11 cellular contexts compared by ENCODE assay signal in the genomic region with DNA sequence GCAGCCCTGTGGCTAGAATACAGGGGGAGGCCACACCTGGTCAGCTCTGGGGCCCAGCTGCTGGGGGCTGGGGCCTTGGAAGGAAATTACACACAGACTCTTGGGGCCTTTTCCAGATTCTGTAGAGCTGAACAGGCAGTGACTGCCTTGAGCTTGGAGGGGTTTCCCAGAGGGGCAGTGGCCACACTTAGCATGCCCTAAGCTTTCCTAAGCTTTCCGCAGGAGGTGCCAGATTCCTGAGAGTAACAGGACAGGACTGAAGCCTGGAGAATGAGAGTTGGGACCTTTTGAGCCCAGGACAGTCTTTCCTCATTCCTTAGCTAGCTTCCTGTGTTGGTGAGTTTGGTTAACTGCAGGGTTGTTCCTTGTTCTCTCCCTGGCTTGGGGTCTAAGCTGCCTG. TPM values are rescaled to one million over a fixed set of nuclear protein-coding genes. Genes with fewer than 3 reads are reported as not detected.
DNase-seq lines count a peak whose midpoint lies in the region; ATAC-seq, FAIRE-seq and TF ChIP-seq lines count a peak whose summit lies in the region.
"Had no signal": no experiment of that assay in that cellular context is flagged by ENCODE, and none has a peak within 500 bp of the region (broad histone marks: within the 10 kb centered on the region; RNA-seq: fewer than 3 reads in every experiment).

No MANE protein-coding gene starts in this region.

- H3K27ac ChIP-seq in A549 (peak overlapping the region in 1 of 2 experiments; percentile 99; a peak in 2 of 6 replicates), HCT116 (ENCODE audit: low read depth, low read length) (no peak overlapping the region), esophagus squamous epithelium (peak overlapping the region in 1 of 4 donors; percentile 94)

- peaks cover 11% of the 10 kb centered on the region for H3K4me1 ChIP-seq in A549
- H3K4me1 ChIP-seq in HCT116 (ENCODE audit: control insufficient read depth in 1 of 2, insufficient read depth in 2 of 2, low read length in 2 of 2) = peaks cover 12 to 23% of the 10 kb centered on the region in 2 experiments; a peak in 3 of 4 replicates
- peaks cover 12% of the 10 kb centered on the region for H3K4me1 ChIP-seq in adipocyte (ENCODE audit: control insufficient read depth, insufficient read depth, low read length)
- H3K4me1 ChIP-seq in esophagus squamous epithelium = peaks cover 9 to 24% (median 14%) of the 10 kb centered on the region in 3 donors

- H3K4me2 ChIP-seq in A549 = peak overlapping the region; percentile 74
- peak overlapping the region; percentile 96 for H3K4me2 ChIP-seq in HCT116 (ENCODE audit: low read length)

- TF ChIP-seq POLR2A in A549 (IDR thresholded peaks at IDR 0.05; ENCODE audit: low read length) (no peak), HCT116 (IDR thresholded peaks at IDR 0.05; ENCODE audit: borderline replicate concordance, extremely low read depth, insufficient read depth, insufficient read length) (no peak), esophagus squamous epithelium (IDR thresholded peaks at IDR 0.05) (no peak)

- H2AFZ ChIP-seq in HCT116 (ENCODE audit: low read depth, low read length, poor library complexity, severe bottlenecking) = no peak overlapping the region

- H3K27me3 Mint-ChIP-seq in memory B cell = no peaks in the 10 kb centered on the region

- peaks cover 8% of the 10 kb centered on the region for H3K4me1 Mint-ChIP-seq in memory B cell

- H3K4me3 Mint-ChIP-seq in memory B cell = peak overlapping the region; percentile 100

- H3K4me3 ChIP-seq in A549 (peak overlapping the region; percentile 83; the same call in 2 of the 3 replicates), HCT116 (replicated peaks in 1 of 2; ENCODE audit: low read depth in 1 of 2, low read length in 2 of 2) (peak overlapping the region; percentile 87 to 94), adipocyte (ENCODE audit: low read length) (peak overlapping the region; percentile 98), esophagus squamous epithelium (peak overlapping the region in 2 of 4 donors; percentile 94 to 99)

- H3K36me3 Mint-ChIP-seq in memory B cell = peaks cover 14% of the 10 kb centered on the region

- DNase-seq in A549 (ENCODE audit: low read depth in 1 of 2, low spot score in 1 of 2) (no peak), HCT116 (ENCODE audit: low read depth, low spot score) (no peak), adipocyte (ENCODE audit: low read depth) (no peak), memory B cell (ENCODE audit: low spot score in 2 of 2) (no peak), esophagus squamous epithelium (lab: John Stamatoyannopoulos, UW) (no peak), NCI-H446 (lab: John Stamatoyannopoulos, UW) (no peak), NCI-H446 treated with DMSO at 0.1 percent for 48 hours (lab: John Stamatoyannopoulos, UW) (no peak)
- DNase-seq: NCI-H526 had no signal

- BruUV-seq in HCT116 (replicated peaks; lab: Mats Ljungman, UMichigan) = no TSS peak

- TF ChIP-seq EP300 in A549 (IDR thresholded peaks at IDR 0.05) = no peak

- intact Hi-C loops in HCT116 (cut with micrococcal nuclease) = no loop called here
- intact Hi-C loops in esophagus squamous epithelium (cut with DNase I) = no loop called here

- H3K27ac Mint-ChIP-seq in memory B cell = peak overlapping the region; percentile 96

- CTCF ChIA-PET in A549 (lab: Yijun Ruan, JAX) = interaction anchor here (0.8 to 1.8 kb wide), 7 partner anchors 22 to 153 kb away, joined by 3 to 10 read pairs (median 3); no protein-coding TSS in a partner anchor
- CTCF ChIA-PET in HCT116 (lab: Charles Lee) = interaction anchor here (1.7 to 1.9 kb wide), 2 partner anchors 29 to 86 kb away, joined by 4 to 9 read pairs; a partner anchor contains a TSS

- peaks cover 14% of the 10 kb centered on the region for H3K79me2 ChIP-seq in HCT116 (ENCODE audit: insufficient read depth, low read length)

- H3K9me3 Mint-ChIP-seq in memory B cell = no peaks in the 10 kb centered on the region

- ATAC-seq in A549 (no peak), HCT116 (no peak), memory B cell (ENCODE audit: low read depth) (no peak), GM21526 (IDR thresholded peaks at IDR 0.05; ENCODE audit: low FRiP score, unreplicated experiment) (no peak)
- ATAC-seq: gastroesophageal sphincter had no signal

- RAD21 ChIA-PET in HCT116 (lab: Charles Lee; ENCODE audit: low non-redundant PET in 1 of 2, low total read pairs in 2 of 2, uncharacterized antibody in 2 of 2, unreplicated experiment in 2 of 2) = no interaction called here

- no peak for TF ChIP-seq RAD21 in A549 (conservative IDR thresholded peaks at IDR 0.05 in 1 of 2, IDR thresholded peaks at IDR 0.05 in 1 of 2)
- no peak for TF ChIP-seq RAD21 in HCT116 (IDR thresholded peaks at IDR 0.05; ENCODE audit: low read depth)

- no peaks in the 10 kb centered on the region for H3K9me2 ChIP-seq in HCT116 (ENCODE audit: insufficient read depth)

- WGBS in A549 (ENCODE audit: missing lambda C conversion rate) = 100% methylated on average over 1 of the region's 1 CpG
- WGBS in esophagus squamous epithelium, 2 donors = no CpG with 5 or more reads among the region's 1 CpG

- H3K9ac ChIP-seq in HCT116 (ENCODE audit: low read length) = peak overlapping the region; percentile 73
- peak overlapping the region; percentile 97 for H3K9ac ChIP-seq in adipocyte (ENCODE audit: low read length)

- H3K9me3 ChIP-seq in A549 (no peaks in the 10 kb centered on the region), HCT116 (ENCODE audit: control insufficient read depth in 1 of 2, insufficient read depth in 1 of 2, low read depth in 1 of 2, low read length in 2 of 2) (peaks cover 0 to 2% of the 10 kb centered on the region in 2 experiments; a peak in 1 of 4 replicates), adipocyte (ENCODE audit: control insufficient read depth, low read length) (no peaks in the 10 kb centered on the region), esophagus squamous epithelium (no peaks in the 10 kb centered on the region)
- H3K9me3 ChIP-seq: gastroesophageal sphincter, vagina had no signal

- peaks cover 8 to 12% of the 10 kb centered on the region in 2 experiments; a peak in 3 of 4 replicates for H3K36me3 ChIP-seq in HCT116 (ENCODE audit: control insufficient read depth in 1 of 2, insufficient read depth in 2 of 2, low read length in 2 of 2)
- H3K36me3 ChIP-seq in adipocyte (ENCODE audit: control insufficient read depth, insufficient read depth, low read length, severe bottlenecking) = peaks cover 36% of the 10 kb centered on the region
- peaks cover 17 to 43% (median 19%) of the 10 kb centered on the region in 3 donors for H3K36me3 ChIP-seq in esophagus squamous epithelium

- POLR2A ChIA-PET in A549 (lab: Yijun Ruan, JAX) (interaction anchor here (0.6 to 1.5 kb wide), 4 partner anchors 17 to 231 kb away, joined by 3 to 6 read pairs (median 4); a partner anchor contains a TSS), HCT116 (lab: Charles Lee) (no interaction called here)

- H3K27me3 ChIP-seq in HCT116 (ENCODE audit: insufficient read depth, low read length) (no peaks in the 10 kb centered on the region), adipocyte (replicated peaks; ENCODE audit: control insufficient read depth, insufficient read depth, low read length) (no peaks in the 10 kb centered on the region), esophagus squamous epithelium (no peaks in the 10 kb centered on the region)
- H3K27me3 ChIP-seq: gastroesophageal sphincter, vagina had no signal

- TF ChIP-seq CTCF in A549 (IDR thresholded peaks at IDR 0.05) = no peak
- no peak for TF ChIP-seq CTCF in HCT116 (IDR thresholded peaks at IDR 0.05 in 2 of 3, conservative IDR thresholded peaks at IDR 0.05 in 1 of 3; ENCODE audit: borderline replicate concordance in 1 of 3, insufficient read depth in 1 of 3, low read depth in 2 of 3, low read length in 2 of 3)
- TF ChIP-seq CTCF in esophagus squamous epithelium (IDR thresholded peaks at IDR 0.05) = no peak

- no peaks in the 10 kb centered on the region for H4K20me1 ChIP-seq in HCT116 (ENCODE audit: insufficient read depth)

- no peak for FAIRE-seq in A549 (lab: Jason Lieb, UNC)

TF ChIP-seq in A549, 52 proteins besides CTCF, POLR2A, EP300 and RAD21 (continues in another document):
- TF ChIP-seq TP53 (CRISPR knock-in tag; IDR thresholded peaks at IDR 0.05) = no peak

RNA-seq across cellular contexts. Expression of a gene that starts 1.4 kb away (rescaled TPM):
- 17.6 and 20.6 TPM in 2 replicates for polyA plus RNA-seq in A549 (2011; rRNA removed)
- 18.6 and 23.3 TPM in 2 replicates for polyA plus RNA-seq in A549 (2012; cell fraction: cytosol; rRNA removed)
- polyA plus RNA-seq in A549 (2012; cell fraction: nucleus; rRNA removed) = 28.8 and 30.5 TPM in 2 replicates
- polyA plus RNA-seq in A549 (2017; fragmentation: RNase III; extraction: RNeasy Plus Mini Kit Qiagen cat#74134 plus additional on column Dnase treatment) = 12.4 to 14.0 TPM (median 13.9 TPM) in 3 replicates
- polyA minus RNA-seq in A549 (2011; rRNA and poly(A)+ RNA removed) = 16.5 and 22.4 TPM in 2 replicates
- total RNA-seq in HCT116 (2021; ENCODE audit: unreplicated experiment) = 17.5 TPM
- polyA plus RNA-seq in HCT116 (2012) = 8.7 and 12.1 TPM in 2 replicates
- total RNA-seq in esophagus squamous epithelium = 10 to 100 TPM in 3 of 4 donors, 1 to 10 TPM in 1; 9.6 to 17.9 (median 16.7) TPM

RNA-seq across cellular contexts. Expression of a gene that starts 16.7 kb away (rescaled TPM):
- 13.4 and 16.2 TPM in 2 replicates for polyA plus RNA-seq in A549 (2011; rRNA removed)
- polyA plus RNA-seq in A549 (2012; cell fraction: cytosol; rRNA removed) = 18.2 and 22.4 TPM in 2 replicates
- 30.8 and 33.2 TPM in 2 replicates for polyA plus RNA-seq in A549 (2012; cell fraction: nucleus; rRNA removed)
- 8.1 to 10.8 TPM (median 9.1 TPM) in 3 replicates for polyA plus RNA-seq in A549 (2017; fragmentation: RNase III; extraction: RNeasy Plus Mini Kit Qiagen cat#74134 plus additional on column Dnase treatment)
- polyA minus RNA-seq in A549 (2011; rRNA and poly(A)+ RNA removed) = 29.1 and 43.1 TPM in 2 replicates
- 18.0 TPM for total RNA-seq in HCT116 (2021; ENCODE audit: unreplicated experiment)
- polyA plus RNA-seq in HCT116 (2012) = 18.5 and 18.7 TPM in 2 replicates
- 10 to 100 TPM; 20.1 to 51.4 (median 29.0) TPM for total RNA-seq in esophagus squamous epithelium

RNA-seq across cellular contexts. Expression of a gene that starts 29.9 kb away (rescaled TPM):
- 12.6 and 12.8 TPM in 2 replicates for polyA plus RNA-seq in A549 (2011; rRNA removed)
- 51.3 and 62.3 TPM in 2 replicates for polyA plus RNA-seq in A549 (2012; cell fraction: cytosol; rRNA removed)
- 36.4 and 61.3 TPM in 2 replicates for polyA plus RNA-seq in A549 (2012; cell fraction: nucleus; rRNA removed)
- polyA plus RNA-seq in A549 (2017; fragmentation: RNase III; extraction: RNeasy Plus Mini Kit Qiagen cat#74134 plus additional on column Dnase treatment) = 17.1 to 18.6 TPM (median 17.3 TPM) in 3 replicates
- 15.2 and 15.4 TPM in 2 replicates for polyA minus RNA-seq in A549 (2011; rRNA and poly(A)+ RNA removed)
- total RNA-seq in HCT116 (2021; ENCODE audit: unreplicated experiment) = 27.2 TPM
- 24.5 and 25.1 TPM in 2 replicates for polyA plus RNA-seq in HCT116 (2012)
- total RNA-seq in esophagus squamous epithelium = 10 to 100 TPM; 21.2 to 40.1 (median 36.5) TPM

RNA-seq across cellular contexts. Expression of a gene that starts 41.1 kb away (rescaled TPM):
- polyA plus RNA-seq in A549 (2011; rRNA removed) (24.3 and 25.8 TPM in 2 replicates), A549 (2017; fragmentation: RNase III; extraction: RNeasy Plus Mini Kit Qiagen cat#74134 plus additional on column Dnase treatment) (19.1 to 28.5 TPM (median 26.9 TPM) in 3 replicates)
- 48.7 and 53.3 TPM in 2 replicates for polyA plus RNA-seq in A549 (2012; cell fraction: cytosol; rRNA removed)
- polyA plus RNA-seq in A549 (2012; cell fraction: nucleus; rRNA removed) = 139 and 144 TPM in 2 replicates
- polyA minus RNA-seq in A549 (2011; rRNA and poly(A)+ RNA removed) = 30.7 and 52.8 TPM in 2 replicates
- total RNA-seq in HCT116 (2021; ENCODE audit: unreplicated experiment) (70.4 TPM), esophagus squamous epithelium (10 to 100 TPM; 14.0 to 29.2 (median 20.5) TPM)
- polyA plus RNA-seq in HCT116 (2012) = 52.9 and 59.4 TPM in 2 replicates
